In the genomic region with DNA sequence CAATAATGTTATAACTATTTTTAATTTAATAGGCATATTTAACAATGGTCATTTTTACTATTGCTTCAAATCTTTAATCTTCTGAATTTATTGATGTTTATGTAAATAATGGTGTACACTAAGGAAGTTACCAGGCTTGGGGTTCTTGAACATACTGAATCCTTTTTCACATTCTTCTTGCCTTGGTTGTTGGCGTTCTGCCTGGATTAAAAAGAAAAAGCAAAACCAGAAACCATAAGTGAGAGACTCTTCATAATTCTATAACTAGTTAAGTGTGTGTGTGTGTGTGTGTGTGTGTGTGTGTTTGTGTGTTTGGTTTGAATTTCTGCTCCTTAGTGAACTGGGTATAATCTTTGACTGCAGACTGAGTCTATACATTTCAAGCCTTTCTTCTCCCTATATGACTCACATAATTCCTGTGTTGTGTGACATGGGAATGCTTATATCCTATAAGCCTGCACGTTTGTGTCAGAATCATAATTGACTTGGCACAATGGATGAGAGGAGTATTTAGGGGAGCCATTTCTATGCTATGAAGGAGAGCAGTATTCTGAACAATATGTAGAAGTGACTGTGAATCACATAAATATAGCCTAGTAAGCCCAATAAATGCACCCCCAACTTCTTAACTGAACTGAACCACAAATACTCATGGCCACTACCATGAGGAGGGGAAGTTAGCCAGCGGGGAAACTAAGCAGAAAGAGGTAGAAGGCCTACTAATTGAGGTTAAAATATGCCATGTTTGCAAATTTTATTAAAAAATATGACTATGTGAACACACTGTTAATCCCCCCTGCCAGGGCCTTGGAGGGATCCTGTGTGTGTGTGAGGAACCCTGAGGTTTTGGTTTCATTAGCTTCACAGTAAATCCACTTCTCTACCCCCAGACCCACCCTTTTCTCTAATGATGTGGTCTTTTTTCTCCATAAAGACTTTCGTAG, we compare ENCODE assay signal across 1 cellular context.
TF ChIP-seq lines count a peak whose summit lies in the region.

No MANE protein-coding gene starts in this region.

TF ChIP-seq in HEK293, 187 proteins besides CTCF, POLR2A, EP300 and RAD21 (continued from another document):
- TF ChIP-seq, protein P1, sequence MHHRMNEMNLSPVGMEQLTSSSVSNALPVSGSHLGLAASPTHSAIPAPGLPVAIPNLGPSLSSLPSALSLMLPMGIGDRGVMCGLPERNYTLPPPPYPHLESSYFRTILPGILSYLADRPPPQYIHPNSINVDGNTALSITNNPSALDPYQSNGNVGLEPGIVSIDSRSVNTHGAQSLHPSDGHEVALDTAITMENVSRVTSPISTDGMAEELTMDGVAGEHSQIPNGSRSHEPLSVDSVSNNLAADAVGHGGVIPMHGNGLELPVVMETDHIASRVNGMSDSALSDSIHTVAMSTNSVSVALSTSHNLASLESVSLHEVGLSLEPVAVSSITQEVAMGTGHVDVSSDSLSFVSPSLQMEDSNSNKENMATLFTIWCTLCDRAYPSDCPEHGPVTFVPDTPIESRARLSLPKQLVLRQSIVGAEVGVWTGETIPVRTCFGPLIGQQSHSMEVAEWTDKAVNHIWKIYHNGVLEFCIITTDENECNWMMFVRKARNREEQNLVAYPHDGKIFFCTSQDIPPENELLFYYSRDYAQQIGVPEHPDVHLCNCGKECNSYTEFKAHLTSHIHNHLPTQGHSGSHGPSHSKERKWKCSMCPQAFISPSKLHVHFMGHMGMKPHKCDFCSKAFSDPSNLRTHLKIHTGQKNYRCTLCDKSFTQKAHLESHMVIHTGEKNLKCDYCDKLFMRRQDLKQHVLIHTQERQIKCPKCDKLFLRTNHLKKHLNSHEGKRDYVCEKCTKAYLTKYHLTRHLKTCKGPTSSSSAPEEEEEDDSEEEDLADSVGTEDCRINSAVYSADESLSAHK (tag by site-specific recombination; IDR thresholded peaks at IDR 0.05): no peak
- TF ChIP-seq PRDM10 (tag by site-specific recombination; IDR thresholded peaks at IDR 0.05) (0 out of 2 replicates have a peak, but pooled peaks have one; percentile 15), SP3 (tag by site-specific recombination; IDR thresholded peaks at IDR 0.05) (no peak)
TF ChIP-seq in HEK293: peak in this region for 1.
